Comparison of ENCODE assay signal across 11 cellular contexts in the genomic region with DNA sequence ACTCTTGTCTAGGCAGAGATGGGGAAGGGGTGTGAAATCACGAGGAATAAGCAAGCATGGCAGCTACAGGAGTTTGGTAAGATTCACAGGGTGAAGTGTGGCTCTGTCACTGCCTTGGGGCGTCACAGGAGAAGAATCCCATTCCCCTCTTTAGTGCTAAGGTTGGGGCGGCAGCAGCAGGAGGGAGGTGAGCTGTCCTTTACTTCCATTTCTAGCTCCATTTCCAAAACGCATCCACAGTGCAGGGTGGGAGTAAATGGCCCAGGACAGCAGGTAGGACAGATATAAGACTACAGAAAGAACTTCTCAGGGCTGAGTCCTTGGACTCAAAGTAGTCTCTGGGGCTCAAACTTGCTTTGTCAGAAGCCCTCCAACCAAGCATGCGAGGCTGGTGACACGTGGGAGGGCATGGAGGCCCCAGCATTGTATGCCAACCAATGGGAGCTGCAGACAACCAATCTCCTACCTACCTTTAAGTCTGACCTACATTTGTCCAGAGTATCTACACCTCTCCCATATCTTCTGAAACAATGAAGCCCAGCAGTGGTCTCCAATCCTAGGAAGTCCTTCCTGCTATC. TPM values are rescaled to one million over a fixed set of nuclear protein-coding genes. Genes with fewer than 3 reads are reported as not detected.
DNase-seq lines count a peak whose midpoint lies in the region; ATAC-seq, FAIRE-seq and TF ChIP-seq lines count a peak whose summit lies in the region.
"Had no signal": no experiment of that assay in that cellular context is flagged by ENCODE, and none has a peak within 500 bp of the region (broad histone marks: within the 10 kb centered on the region; RNA-seq: fewer than 3 reads in every experiment).

No MANE protein-coding gene starts in this region.

- no peaks in the 10 kb centered on the region for H3K27me3 Mint-ChIP-seq in astrocyte (ENCODE audit: low read depth, unreplicated experiment)
- H3K27me3 Mint-ChIP-seq in naive thymus-derived CD8-positive, alpha-beta T cell: no peaks in the 10 kb centered on the region

- H3K4me3 ChIP-seq in heart right ventricle: peak overlapping the region in 2 of 10 donors; percentile 9 to 37
- no peak overlapping the region for H3K4me3 ChIP-seq in astrocyte (ENCODE audit: insufficient read depth, low read depth, low read length)
- no peak overlapping the region for H3K4me3 ChIP-seq in uterus

- DNase-seq in heart right ventricle: no peak
- DNase-seq in Right ventricle myocardium inferior (ENCODE audit: missing footprints): no peak
- DNase-seq in astrocyte (ENCODE audit: low read depth): no peak
- no peak for DNase-seq in naive thymus-derived CD8-positive, alpha-beta T cell
- no peak for DNase-seq in uterus
- no peak for DNase-seq in effector CD4-positive, alpha-beta T cell
- no peak for DNase-seq in NCI-H510A (lab: John Stamatoyannopoulos, UW)
- DNase-seq: BE2C; NCI-H2081; stimulated activated CD4-positive, alpha-beta T cell treated with anti-CD3 and anti-CD28 coated beads, Interleukin-4, amount 100 ng/mL, for 1 hour had no signal

- peaks cover 70% of the 10 kb centered on the region for H3K4me1 Mint-ChIP-seq in astrocyte (ENCODE audit: low read depth, unreplicated experiment)
- H3K4me1 Mint-ChIP-seq in naive thymus-derived CD8-positive, alpha-beta T cell: peaks cover 75 to 100% (median 99%) of the 10 kb centered on the region in 4 donors

- ATAC-seq in heart right ventricle (no peak), Right ventricle myocardium inferior (no peak), HG02642 (IDR thresholded peaks at IDR 0.05; ENCODE audit: poor library complexity, unreplicated experiment) (no peak)
- no peak for ATAC-seq in naive thymus-derived CD8-positive, alpha-beta T cell

- peaks cover 100% of the 10 kb centered on the region for H3K79me2 ChIP-seq in astrocyte (ENCODE audit: insufficient read depth, low read length)

- no peak for FAIRE-seq in astrocyte (lab: Jason Lieb, UNC)

- peak overlapping the region; percentile 54 for H3K4me3 Mint-ChIP-seq in astrocyte (ENCODE audit: unreplicated experiment)
- H3K4me3 Mint-ChIP-seq in naive thymus-derived CD8-positive, alpha-beta T cell: peak overlapping the region; percentile 54 to 83 (median 76)

- TF ChIP-seq POLR2A in uterus (IDR thresholded peaks at IDR 0.05): no peak

- H3K9ac ChIP-seq in astrocyte (ENCODE audit: low read length): no peak overlapping the region

- peaks cover 16% of the 10 kb centered on the region for H3K36me3 Mint-ChIP-seq in astrocyte (ENCODE audit: low read depth, unreplicated experiment)
- H3K36me3 Mint-ChIP-seq in naive thymus-derived CD8-positive, alpha-beta T cell: peaks cover 0 to 27% (median 4%) of the 10 kb centered on the region in 3 donors

- H3K9me3 ChIP-seq in heart right ventricle: no peaks in the 10 kb centered on the region
- no peaks in the 10 kb centered on the region for H3K9me3 ChIP-seq in astrocyte (ENCODE audit: insufficient read depth, low read depth, low read length)
- no peaks in the 10 kb centered on the region for H3K9me3 ChIP-seq in uterus
- H3K9me3 ChIP-seq: BE2C had no signal

- peaks cover 0 to 31% (median 4%) of the 10 kb centered on the region in 9 donors for H3K36me3 ChIP-seq in heart right ventricle
- H3K36me3 ChIP-seq in astrocyte (ENCODE audit: insufficient read depth, low read length): no peaks in the 10 kb centered on the region
- H3K36me3 ChIP-seq in uterus: no peaks in the 10 kb centered on the region

- no peak overlapping the region for H2AFZ ChIP-seq in astrocyte (ENCODE audit: low read depth, low read length)

- H3K9me3 Mint-ChIP-seq in astrocyte (ENCODE audit: unreplicated experiment): no peaks in the 10 kb centered on the region
- no peaks in the 10 kb centered on the region for H3K9me3 Mint-ChIP-seq in naive thymus-derived CD8-positive, alpha-beta T cell

- H3K27me3 ChIP-seq in heart right ventricle (no peaks in the 10 kb centered on the region), astrocyte (ENCODE audit: insufficient read depth, low read length) (no peaks in the 10 kb centered on the region), uterus (no peaks in the 10 kb centered on the region)
- H3K27me3 ChIP-seq: BE2C had no signal

- peak overlapping the region; percentile 9 for H3K4me2 ChIP-seq in astrocyte (ENCODE audit: low read length)

- intact Hi-C loops in heart right ventricle (cut with DNase I): loop anchor here in 1 of 10 donors (5.0 kb wide), 1 partner anchor 100 kb away; the partner anchor contains the start of gene NAXE
- intact Hi-C loops in Right ventricle myocardium inferior (cut with DNase I): no loop called here
- intact Hi-C loops in uterus (cut with DNase I; ENCODE audit: low total_unique reads): no loop called here

- WGBS in heart right ventricle, 2 donors: 46 to 52% methylated on average over 6 of the region's 6 CpGs

- H4K20me1 ChIP-seq in astrocyte (ENCODE audit: insufficient read depth, low read length): peaks cover 100% of the 10 kb centered on the region

- H3K27ac ChIP-seq in heart right ventricle (peak overlapping the region; percentile 46 to 100 (median 96)), astrocyte (ENCODE audit: low read depth, low read length) (no peak overlapping the region), uterus (peak overlapping the region; percentile 77 to 100)

- peak overlapping the region; percentile 58 for H3K27ac Mint-ChIP-seq in astrocyte (ENCODE audit: unreplicated experiment)
- H3K27ac Mint-ChIP-seq in naive thymus-derived CD8-positive, alpha-beta T cell: peak overlapping the region; percentile 82 to 99 (median 94)

- POLR2A ChIA-PET in naive thymus-derived CD8-positive, alpha-beta T cell (lab: Charles Lee): interaction anchor here (0.8 to 15.0 kb wide), 6 partner anchors 6 to 101 kb away, joined by 3 to 359 read pairs (median 7); partner anchors contain the start of gene MEF2D

- no peak for TF ChIP-seq CTCF in heart right ventricle (IDR thresholded peaks at IDR 0.05)
- no peak for TF ChIP-seq CTCF in astrocyte (IDR thresholded peaks at IDR 0.05; ENCODE audit: insufficient read depth, low read depth, low read length)
- TF ChIP-seq CTCF in uterus (IDR thresholded peaks at IDR 0.05): no peak

- H3K4me1 ChIP-seq in heart right ventricle (peaks cover 97 to 100% (median 100%) of the 10 kb centered on the region in 9 donors), astrocyte (ENCODE audit: insufficient read depth, low read length) (peaks cover 52% of the 10 kb centered on the region), uterus (peaks cover 22 to 62% of the 10 kb centered on the region in 2 donors)

RNA-seq across cellular contexts. Expression of gene MEF2D, which starts 8.5 kb away (rescaled TPM):
- 100 to 1,000 TPM in 4 of 10 donors, 10 to 100 TPM in 6; 81.1 to 127 (median 96.5) TPM for total RNA-seq in heart right ventricle
- 10 to 100 TPM; 31.6 to 37.7 TPM for polyA plus RNA-seq in heart right ventricle
- 99.7 TPM for total RNA-seq in Right ventricle myocardium inferior
- 51.7 and 56.6 TPM in 2 replicates for total RNA-seq in astrocyte
- 10 to 100 TPM; 69.4 to 73.2 TPM for total RNA-seq in naive thymus-derived CD8-positive, alpha-beta T cell
- polyA plus RNA-seq in naive thymus-derived CD8-positive, alpha-beta T cell: 10 to 100 TPM in 1 of 3 donors, 1 to 10 TPM in 2; 6.4 to 12.6 (median 6.7) TPM
- total RNA-seq in uterus: 100 to 1,000 TPM in 1 of 4 donors, 10 to 100 TPM in 2, 1 to 10 TPM in 1; 8.4 to 101 (median 35.1) TPM
